18 cellular contexts compared by ENCODE assay signal in genomic region chr11:82832983-82833382, GRCh38.
"Had no signal": no experiment of that assay in that cellular context is flagged by ENCODE, and none has a peak within 500 bp of the region (broad histone marks: within the 10 kb centered on the region; RNA-seq: fewer than 3 reads in every experiment).

No MANE protein-coding gene starts in this region.

- DNase-seq: nephron progenitor cell; nucleus accumbens; pancreas; psoas muscle; right cardiac atrium; right lobe of liver; sigmoid colon; small intestine; stimulated activated CD4-positive, alpha-beta T cell treated with anti-CD3 and anti-CD28 coated beads, Interleukin-15, amount 100 ng/mL, for 24 hours; stimulated activated CD4-positive, alpha-beta T cell treated with anti-CD3 and anti-CD28 coated beads, Interleukin-2, amount 100 ng/mL, for 24 hours; stimulated activated CD4-positive, alpha-beta T cell treated with anti-CD3 and anti-CD28 coated beads, Interleukin-2, amount 100 ng/mL, for 48 hours; stimulated activated CD4-positive, alpha-beta T cell treated with anti-CD3 and anti-CD28 coated beads, Interleukin-4, amount 100 ng/mL, for 24 hours; stimulated activated naive B cell treated with anti-CD40 and anti-IgM and Interleukin-4, amounts not matched to agents 10 μg/mL and 1 μg/mL and 100 μg/mL, for 72 hours; stimulated activated naive CD4-positive, alpha-beta T cell treated with Interleukin-2 at 50 U/mL for 16 hours; stomach; thyroid gland; trophoblast cell; upper lobe of left lung had no signal
